In the genomic region with DNA sequence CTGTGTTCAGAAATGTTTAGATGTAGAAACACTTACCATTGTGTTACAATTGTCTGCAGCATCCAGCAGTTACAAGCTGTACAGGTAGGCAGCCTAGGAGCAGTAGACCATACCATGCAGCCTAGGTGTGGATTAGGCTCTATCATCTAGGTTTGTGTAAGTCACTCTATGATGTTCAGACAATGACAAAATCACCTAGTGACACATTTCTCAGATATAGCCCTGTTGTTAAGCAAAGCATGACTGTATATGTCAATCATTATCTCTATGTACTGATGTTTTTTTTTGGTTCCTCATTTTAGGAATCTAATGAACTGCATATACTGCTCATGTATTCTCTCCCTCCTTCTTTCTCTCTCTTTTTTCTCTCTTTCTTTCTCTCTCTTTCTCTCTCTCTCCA, we compare ENCODE assay signal across 25 cellular contexts. TPM values are rescaled to one million over a fixed set of nuclear protein-coding genes. Genes with fewer than 3 reads are reported as not detected.
DNase-seq lines count a peak whose midpoint lies in the region; ATAC-seq lines count a peak whose summit lies in the region.
"Had no signal": no experiment of that assay in that cellular context is flagged by ENCODE, and none has a peak within 500 bp of the region (broad histone marks: within the 10 kb centered on the region; RNA-seq: fewer than 3 reads in every experiment).

No MANE protein-coding gene starts in this region.

- H3K4me3 Mint-ChIP-seq in stimulated activated naive B cell treated with anti-CD40 and anti-IgM and Interleukin-4, amounts not matched to agents 10 μg/mL and 1 μg/mL and 100 μg/mL, for 72 hours, result no peak overlapping the region
- no peak overlapping the region for H3K4me3 Mint-ChIP-seq in activated T-cell treated with anti-CD3 and anti-CD28 coated beads, Interleukin-2, amount 50 U/mL, for 4 hours
- H3K4me3 Mint-ChIP-seq: activated naive CD8-positive, alpha-beta T cell treated with anti-CD3 and anti-CD28 coated beads, Interleukin-2, amount 10 ng/mL, durations not matched to agents 7 days and 5 days; activated T-helper 1 cell treated with anti-CD3 and anti-CD28 coated beads, Interleukin-12 subunit alpha, Interleukin-12 subunit beta, Interleukin-2, Interleukin-4 antibody, amounts not matched to agents 30 ng/mL and 10 ng/mL and 1 ng/mL, durations not matched to agents 14 hours and 24 hours and 36 hours had no signal

- no peak for DNase-seq in stimulated activated naive B cell treated with anti-CD40 and anti-IgM and Interleukin-4, amounts not matched to agents 10 μg/mL and 1 μg/mL and 100 μg/mL, for 72 hours
- DNase-seq in NCI-H146 treated with DMSO at 0.1 percent for 48 hours (lab: John Stamatoyannopoulos, UW; ENCODE audit: unreplicated experiment), result no peak
- DNase-seq in activated T-cell treated with anti-CD3 and anti-CD28 coated beads, Interleukin-2, amount 50 U/mL, for 4 hours, result no peak
- DNase-seq: activated CD8-positive, alpha-beta memory T cell treated with anti-CD3 and anti-CD28 coated beads for 24 hours; activated naive CD8-positive, alpha-beta T cell treated with anti-CD3 and anti-CD28 coated beads, Interleukin-2, amount 10 ng/mL, durations not matched to agents 7 days and 5 days; COR-L47; glutamatergic neuron; left ventricle myocardium inferior; MV-4-11; NCI-H187 treated with DMSO at 0.1 percent for 48 hours; NCI-H226; small intestine; stimulated activated CD4-positive, alpha-beta T cell treated with anti-CD3 and anti-CD28 coated beads, Interleukin-2, amount 100 ng/mL, for 48 hours; T1000; upper lobe of right lung had no signal

- H3K27ac Mint-ChIP-seq in stimulated activated naive B cell treated with anti-CD40 and anti-IgM and Interleukin-4, amounts not matched to agents 10 μg/mL and 1 μg/mL and 100 μg/mL, for 72 hours, result no peak overlapping the region
- H3K27ac Mint-ChIP-seq: activated naive CD8-positive, alpha-beta T cell treated with anti-CD3 and anti-CD28 coated beads, Interleukin-2, amount 10 ng/mL, durations not matched to agents 7 days and 5 days; activated T-helper 1 cell treated with anti-CD3 and anti-CD28 coated beads, Interleukin-12 subunit alpha, Interleukin-12 subunit beta, Interleukin-2, Interleukin-4 antibody, amounts not matched to agents 30 ng/mL and 10 ng/mL and 1 ng/mL, durations not matched to agents 14 hours and 24 hours and 36 hours had no signal

- no peaks in the 10 kb centered on the region for H3K36me3 Mint-ChIP-seq in stimulated activated naive B cell treated with anti-CD40 and anti-IgM and Interleukin-4, amounts not matched to agents 10 μg/mL and 1 μg/mL and 100 μg/mL, for 72 hours
- no peaks in the 10 kb centered on the region for H3K36me3 Mint-ChIP-seq in activated T-cell treated with anti-CD3 and anti-CD28 coated beads, Interleukin-2, amount 50 U/mL, for 4 hours (ENCODE audit: insufficient read depth)
- H3K36me3 Mint-ChIP-seq: activated naive CD8-positive, alpha-beta T cell treated with anti-CD3 and anti-CD28 coated beads, Interleukin-2, amount 10 ng/mL, durations not matched to agents 7 days and 5 days had no signal

- H3K4me1 Mint-ChIP-seq in stimulated activated naive B cell treated with anti-CD40 and anti-IgM and Interleukin-4, amounts not matched to agents 10 μg/mL and 1 μg/mL and 100 μg/mL, for 72 hours, result peaks cover 4 to 8% of the 10 kb centered on the region in 2 donors
- no peaks in the 10 kb centered on the region for H3K4me1 Mint-ChIP-seq in activated T-cell treated with anti-CD3 and anti-CD28 coated beads, Interleukin-2, amount 50 U/mL, for 4 hours (ENCODE audit: low read depth)
- H3K4me1 Mint-ChIP-seq: activated naive CD8-positive, alpha-beta T cell treated with anti-CD3 and anti-CD28 coated beads, Interleukin-2, amount 10 ng/mL, durations not matched to agents 7 days and 5 days had no signal

- ATAC-seq in GM19395 (IDR thresholded peaks at IDR 0.05; ENCODE audit: unreplicated experiment) (peak; percentile 86), HG02884 (IDR thresholded peaks at IDR 0.05; ENCODE audit: unreplicated experiment) (peak; percentile 74), HG03378 (IDR thresholded peaks at IDR 0.05; ENCODE audit: unreplicated experiment) (peak; percentile 89), GM21381 (IDR thresholded peaks at IDR 0.05; ENCODE audit: unreplicated experiment) (no peak)
- ATAC-seq in stimulated activated naive B cell treated with anti-CD40 and anti-IgM and Interleukin-4, amounts not matched to agents 10 μg/mL and 1 μg/mL and 100 μg/mL, for 72 hours (replicated peaks), result peak; percentile 85 to 97
- no peak for ATAC-seq in activated T-cell treated with anti-CD3 and anti-CD28 coated beads, Interleukin-2, amount 50 U/mL, for 4 hours
- ATAC-seq: SK-N-SH treated with all-trans-retinoic acid at 6 μM for 48 hours, upper lobe of right lung had no signal

- H3K9me3 Mint-ChIP-seq in stimulated activated naive B cell treated with anti-CD40 and anti-IgM and Interleukin-4, amounts not matched to agents 10 μg/mL and 1 μg/mL and 100 μg/mL, for 72 hours, result no peaks in the 10 kb centered on the region
- H3K9me3 Mint-ChIP-seq in activated T-cell treated with anti-CD3 and anti-CD28 coated beads, Interleukin-2, amount 50 U/mL, for 4 hours, result no peaks in the 10 kb centered on the region
- H3K9me3 Mint-ChIP-seq: activated naive CD8-positive, alpha-beta T cell treated with anti-CD3 and anti-CD28 coated beads, Interleukin-2, amount 10 ng/mL, durations not matched to agents 7 days and 5 days; activated T-helper 1 cell treated with anti-CD3 and anti-CD28 coated beads, Interleukin-12 subunit alpha, Interleukin-12 subunit beta, Interleukin-2, Interleukin-4 antibody, amounts not matched to agents 30 ng/mL and 10 ng/mL and 1 ng/mL, durations not matched to agents 14 hours and 24 hours and 36 hours had no signal

- peaks cover 11 to 12% of the 10 kb centered on the region in 2 donors for H3K27me3 Mint-ChIP-seq in stimulated activated naive B cell treated with anti-CD40 and anti-IgM and Interleukin-4, amounts not matched to agents 10 μg/mL and 1 μg/mL and 100 μg/mL, for 72 hours
- peaks cover 9% of the 10 kb centered on the region for H3K27me3 Mint-ChIP-seq in activated T-cell treated with anti-CD3 and anti-CD28 coated beads, Interleukin-2, amount 50 U/mL, for 4 hours (ENCODE audit: low read depth)
- H3K27me3 Mint-ChIP-seq: activated naive CD8-positive, alpha-beta T cell treated with anti-CD3 and anti-CD28 coated beads, Interleukin-2, amount 10 ng/mL, durations not matched to agents 7 days and 5 days had no signal

RNA-seq across cellular contexts. Expression of gene CST8, which starts 22.2 kb away (rescaled TPM):
- not detected for total RNA-seq in activated T-cell treated with anti-CD3 and anti-CD28 coated beads, Interleukin-2, amount 50 U/mL, for 4 hours
- total RNA-seq: activated naive CD8-positive, alpha-beta T cell treated with anti-CD3 and anti-CD28 coated beads, Interleukin-2, amount 10 ng/mL, durations not matched to agents 7 days and 5 days; activated T-helper 1 cell treated with anti-CD3 and anti-CD28 coated beads, Interleukin-12 subunit alpha, Interleukin-12 subunit beta, Interleukin-2, Interleukin-4 antibody, amounts not matched to agents 30 ng/mL and 10 ng/mL and 1 ng/mL, durations not matched to agents 14 hours and 24 hours and 36 hours; chondrocyte; left ventricle myocardium inferior; mononuclear cell; pulmonary artery endothelial cell; RPMI7951; upper lobe of right lung had no signal

RNA-seq across cellular contexts. Expression of gene CST9L, which starts 55.1 kb away (rescaled TPM):
- not detected for total RNA-seq in activated T-cell treated with anti-CD3 and anti-CD28 coated beads, Interleukin-2, amount 50 U/mL, for 4 hours
- total RNA-seq: activated naive CD8-positive, alpha-beta T cell treated with anti-CD3 and anti-CD28 coated beads, Interleukin-2, amount 10 ng/mL, durations not matched to agents 7 days and 5 days; activated T-helper 1 cell treated with anti-CD3 and anti-CD28 coated beads, Interleukin-12 subunit alpha, Interleukin-12 subunit beta, Interleukin-2, Interleukin-4 antibody, amounts not matched to agents 30 ng/mL and 10 ng/mL and 1 ng/mL, durations not matched to agents 14 hours and 24 hours and 36 hours; chondrocyte; left ventricle myocardium inferior; mononuclear cell; pulmonary artery endothelial cell; RPMI7951; upper lobe of right lung had no signal

Comparison
In these comparisons a context has a peak if more than half of its experiments do, and no peak if none do; other contexts are left out.
1. ATAC-seq: peak in GM19395 (single experiment), HG02884 (single experiment), HG03378 (single experiment) and stimulated activated naive B cell treated with anti-CD40 and anti-IgM and Interleukin-4, amounts not matched to agents 10 μg/mL and 1 μg/mL and 100 μg/mL, for 72 hours (2 of 2); none in GM21381 (single experiment) and activated T-cell treated with anti-CD3 and anti-CD28 coated beads, Interleukin-2, amount 50 U/mL, for 4 hours (0 of 2).